Comparison of ENCODE assay signal across 26 cellular contexts in the genomic region with DNA sequence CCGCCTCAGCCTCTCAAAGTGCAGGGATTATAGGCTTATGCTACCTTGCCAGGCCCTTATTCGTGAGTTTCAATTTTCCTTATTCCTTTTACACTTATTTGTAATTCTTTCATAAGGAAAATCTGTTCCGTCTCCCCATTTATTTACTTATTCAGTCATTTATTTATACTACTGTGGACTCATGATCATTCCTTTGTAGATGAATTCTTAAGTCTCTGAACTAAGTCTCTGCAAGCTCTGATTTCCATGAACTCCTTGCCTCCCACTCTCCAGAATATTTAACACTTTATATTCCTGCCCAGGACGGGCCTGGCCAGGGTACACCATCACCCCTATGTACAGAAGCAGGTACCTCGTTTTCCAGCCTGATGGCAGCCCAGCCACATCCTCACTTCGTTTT.
"Had no signal": no experiment of that assay in that cellular context is flagged by ENCODE, and none has a peak within 500 bp of the region (broad histone marks: within the 10 kb centered on the region; RNA-seq: fewer than 3 reads in every experiment).

No MANE protein-coding gene starts in this region.

- H3K9me3 ChIP-seq: left ventricle myocardium inferior, pancreas, prostate gland, suprapubic skin, tibial artery had no signal

- ATAC-seq: esophagus mucosa; pancreas; sciatic nerve; stimulated activated naive B cell treated with anti-CD40 and anti-IgM and Interleukin-4, amounts not matched to agents 10 μg/mL and 1 μg/mL and 100 μg/mL, for 72 hours had no signal

- H3K36me3 ChIP-seq: pancreas, prostate gland, suprapubic skin had no signal

- H3K27me3 ChIP-seq: pancreas, suprapubic skin, tibial artery had no signal

- DNase-seq: activated CD4-positive, alpha-beta memory T cell treated with anti-CD3 and anti-CD28 coated beads for 36 hours; activated CD4-positive, alpha-beta T cell treated with anti-CD3 and anti-CD28 coated beads, Interleukin-2, amount 10 ng/mL, durations not matched to agents 24 days and 14 days; activated CD4-positive, CD25-positive, alpha-beta regulatory T cell treated with anti-CD3 and anti-CD28 coated beads, Interleukin-2, amount 50 U/mL, for 72 hours; activated naive CD4-positive, alpha-beta T cell treated with anti-CD3 and anti-CD28 coated beads, Interleukin-2, amount 10 ng/mL, durations not matched to agents 7 days and 5 days; activated naive CD8-positive, alpha-beta T cell treated with anti-CD3 and anti-CD28 coated beads, Interleukin-2, amount 10 ng/mL, durations not matched to agents 7 days and 5 days; activated T-cell treated with anti-CD3 and anti-CD28 coated beads, Interleukin-2, amount 50 U/mL, for 48 hours; caudate nucleus; glutamatergic neuron; left ventricle myocardium inferior; nucleus accumbens; pancreas; retina; small intestine; stimulated activated CD4-positive, alpha-beta T cell treated with anti-CD3 and anti-CD28 coated beads, Interleukin-1b, Interleukin-23, amount 100 ng/mL, for 48 hours; stimulated activated CD4-positive, alpha-beta T cell treated with anti-CD3 and anti-CD28 coated beads, Interleukin-4, amount 100 ng/mL, for 4 hours; stimulated activated CD8-positive, alpha-beta memory T cell treated with anti-CD3 and anti-CD28 coated beads, Interleukin-4, amount 100 ng/mL, for 48 hours; stimulated activated naive B cell treated with anti-CD40 and anti-IgM and Interleukin-4, amounts not matched to agents 10 μg/mL and 1 μg/mL and 100 μg/mL, for 72 hours; T-helper 2 cell; tibial artery had no signal

- H3K27ac ChIP-seq: left ventricle myocardium inferior, pancreas, prostate gland, suprapubic skin, tibial artery had no signal

- H3K4me1 ChIP-seq: pancreas, prostate gland had no signal

- H3K4me3 ChIP-seq: left ventricle myocardium inferior, pancreas, prostate gland, suprapubic skin, tibial artery had no signal

- FAIRE-seq: astrocyte, frontal cortex, islet of Langerhans, pancreas, small intestine had no signal
